In genomic region chr9:129357773-129358250, GRCh38 we compare ENCODE assay signal across 20 cellular contexts.
A peak's percentile ranks its signal among the peaks of the same experiment; 100 is the strongest.
DNase-seq lines count a peak whose midpoint lies in the region; ATAC-seq, FAIRE-seq and TF ChIP-seq lines count a peak whose summit lies in the region.
"Had no signal": no experiment of that assay in that cellular context is flagged by ENCODE, and none has a peak within 500 bp of the region (broad histone marks: within the 10 kb centered on the region; RNA-seq: fewer than 3 reads in every experiment).

No MANE protein-coding gene starts in this region.

- peaks cover 15% of the 10 kb centered on the region for H3K9me3 ChIP-seq in BLaER1
- peaks cover 0 to 11% of the 10 kb centered on the region in 2 donors for H3K9me3 ChIP-seq in kidney (ENCODE audit: control insufficient read depth in 1 of 2, low read length in 2 of 2)
- H3K9me3 ChIP-seq in osteoblast (ENCODE audit: low read depth, low read length) = peaks cover 6% of the 10 kb centered on the region

- H3K27ac ChIP-seq in BLaER1 (no peak overlapping the region), kidney (ENCODE audit: low read depth in 2 of 2, low read length in 2 of 2) (no peak overlapping the region), osteoblast (ENCODE audit: low read depth, low read length) (no peak overlapping the region)
- H3K27ac ChIP-seq: 22Rv1, GM23248 had no signal

- no peaks in the 10 kb centered on the region for H3K27me3 ChIP-seq in BLaER1
- no peaks in the 10 kb centered on the region for H3K27me3 ChIP-seq in osteoblast (ENCODE audit: insufficient read depth, low read length)

- H3K9ac ChIP-seq in BLaER1 = no peak overlapping the region
- H3K9ac ChIP-seq in kidney (ENCODE audit: low read length in 2 of 2) = no peak overlapping the region
- H3K9ac ChIP-seq: GM23248 had no signal

- H3K9me3 Mint-ChIP-seq in chondrocyte (ENCODE audit: low read depth) = peaks cover 8% of the 10 kb centered on the region
- H3K9me3 Mint-ChIP-seq in activated T-cell treated with anti-CD3 and anti-CD28 coated beads, Interleukin-2, amount 50 U/mL, for 72 hours = peaks cover 0 to 7% of the 10 kb centered on the region in 2 donors

- H3K4me2 ChIP-seq in BLaER1 (peak overlapping the region; percentile 70), osteoblast (ENCODE audit: insufficient read depth, low read length) (no peak overlapping the region)

- TF ChIP-seq CTCF in kidney (IDR thresholded peaks at IDR 0.05; ENCODE audit: borderline replicate concordance, extremely low read depth, insufficient read depth) (no peak), osteoblast (IDR thresholded peaks at IDR 0.05; ENCODE audit: extremely low read depth, low read depth, low read length) (no peak), chondrocyte (IDR thresholded peaks at IDR 0.05) (no peak)

- H3K27me3 Mint-ChIP-seq in chondrocyte (ENCODE audit: low read depth) = no peaks in the 10 kb centered on the region
- H3K27me3 Mint-ChIP-seq in activated T-cell treated with anti-CD3 and anti-CD28 coated beads, Interleukin-2, amount 50 U/mL, for 72 hours (ENCODE audit: low read depth) = no peaks in the 10 kb centered on the region

- no peak for FAIRE-seq in kidney (lab: Jason Lieb, UNC)
- FAIRE-seq: A204.1, G401.6, GM12892 had no signal

- H3K4me1 ChIP-seq in BLaER1 = peaks cover 82% of the 10 kb centered on the region
- peaks cover 2 to 6% of the 10 kb centered on the region in 2 donors for H3K4me1 ChIP-seq in kidney (ENCODE audit: control insufficient read depth in 1 of 2, insufficient read depth in 1 of 2, low read depth in 1 of 2, low read length in 2 of 2)
- H3K4me1 ChIP-seq in osteoblast (ENCODE audit: insufficient read depth, low read length) = no peaks in the 10 kb centered on the region

- H3K36me3 ChIP-seq in BLaER1 (peaks cover 4% of the 10 kb centered on the region; the same call in 1 of the 2 replicates), kidney (ENCODE audit: control insufficient read depth in 1 of 2, insufficient read depth in 2 of 2, low read length in 2 of 2) (no peaks in the 10 kb centered on the region), osteoblast (ENCODE audit: insufficient read depth, low read length) (no peaks in the 10 kb centered on the region)

- no peaks in the 10 kb centered on the region for H3K36me3 Mint-ChIP-seq in chondrocyte (ENCODE audit: low read depth)
- H3K36me3 Mint-ChIP-seq in activated T-cell treated with anti-CD3 and anti-CD28 coated beads, Interleukin-2, amount 50 U/mL, for 72 hours (ENCODE audit: insufficient read depth in 2 of 2) = peaks cover 2% of the 10 kb centered on the region in 2 donors
- H3K36me3 Mint-ChIP-seq: CD4-positive, alpha-beta memory T cell had no signal

- H3K4me3 ChIP-seq in BLaER1 = no peak overlapping the region
- no peak overlapping the region for H3K4me3 ChIP-seq in kidney (ENCODE audit: low read length in 2 of 2)
- H3K4me3 ChIP-seq in osteoblast (ENCODE audit: insufficient read depth, low read length) = no peak overlapping the region
- H3K4me3 ChIP-seq: GM23248 had no signal

- H3K27ac Mint-ChIP-seq in chondrocyte (ENCODE audit: unreplicated experiment) = no peak overlapping the region
- no peak overlapping the region for H3K27ac Mint-ChIP-seq in activated T-cell treated with anti-CD3 and anti-CD28 coated beads, Interleukin-2, amount 50 U/mL, for 72 hours
- H3K27ac Mint-ChIP-seq: CD4-positive, alpha-beta memory T cell; H9 had no signal

- no peak overlapping the region for H2AFZ ChIP-seq in osteoblast (ENCODE audit: low read length)
- H2AFZ ChIP-seq: GM23248 had no signal

- DNase-seq in NCI-H69 (lab: John Stamatoyannopoulos, UW) (peak; percentile 84), kidney (peak; percentile 71), osteoblast (ENCODE audit: insufficient read length, low spot score, missing footprints) (peak; percentile 79), chondrocyte (ENCODE audit: low spot score) (no peak)
- no peak for DNase-seq in NK-92 treated with Interleukin-12 subunit alpha and Interleukin-12 subunit beta, amount 100 ng/mL, for 24 hours (lab: John Stamatoyannopoulos, UW)
- no peak for DNase-seq in activated T-cell treated with anti-CD3 and anti-CD28 coated beads, Interleukin-2, amount 50 U/mL, for 72 hours
- DNase-seq: C1 segment of cervical spinal cord; Caco-2; CD4-positive, alpha-beta memory T cell; DMS153; DND-41; GM23248; H9 had no signal

- H3K4me1 Mint-ChIP-seq in chondrocyte (ENCODE audit: low read depth) = peaks cover 11% of the 10 kb centered on the region
- no peaks in the 10 kb centered on the region for H3K4me1 Mint-ChIP-seq in activated T-cell treated with anti-CD3 and anti-CD28 coated beads, Interleukin-2, amount 50 U/mL, for 72 hours (ENCODE audit: low read depth)
- H3K4me1 Mint-ChIP-seq: CD4-positive, alpha-beta memory T cell had no signal

- intact Hi-C loops in kidney (cut with DNase I) = no loop called here

- no peak overlapping the region for H3K4me3 Mint-ChIP-seq in chondrocyte (ENCODE audit: unreplicated experiment)
- H3K4me3 Mint-ChIP-seq in activated T-cell treated with anti-CD3 and anti-CD28 coated beads, Interleukin-2, amount 50 U/mL, for 72 hours = no peak overlapping the region
- H3K4me3 Mint-ChIP-seq: B cell; CD4-positive, alpha-beta memory T cell; H9 had no signal

- no peaks in the 10 kb centered on the region for H3K79me2 ChIP-seq in osteoblast (ENCODE audit: insufficient read depth, low read length)

- no peak for ATAC-seq in GM19351 (IDR thresholded peaks at IDR 0.05; ENCODE audit: unreplicated experiment)
- no peak for ATAC-seq in activated T-cell treated with anti-CD3 and anti-CD28 coated beads, Interleukin-2, amount 50 U/mL, for 72 hours (replicated peaks in 1 of 2)

- H4K20me1 ChIP-seq in BLaER1 (no peaks in the 10 kb centered on the region), osteoblast (ENCODE audit: insufficient read depth, low read length) (no peaks in the 10 kb centered on the region)

Comparison
In these comparisons a context has a peak if more than half of its experiments do, and no peak if none do; other contexts are left out.
1. DNase-seq: peak in NCI-H69 (single experiment), kidney (single experiment) and osteoblast (single experiment); none in chondrocyte (single experiment), NK-92 treated with Interleukin-12 subunit alpha and Interleukin-12 subunit beta, amount 100 ng/mL, for 24 hours (single experiment) and activated T-cell treated with anti-CD3 and anti-CD28 coated beads, Interleukin-2, amount 50 U/mL, for 72 hours (0 of 2).